ENCODE assay signal across 8 cellular contexts in the genomic region with DNA sequence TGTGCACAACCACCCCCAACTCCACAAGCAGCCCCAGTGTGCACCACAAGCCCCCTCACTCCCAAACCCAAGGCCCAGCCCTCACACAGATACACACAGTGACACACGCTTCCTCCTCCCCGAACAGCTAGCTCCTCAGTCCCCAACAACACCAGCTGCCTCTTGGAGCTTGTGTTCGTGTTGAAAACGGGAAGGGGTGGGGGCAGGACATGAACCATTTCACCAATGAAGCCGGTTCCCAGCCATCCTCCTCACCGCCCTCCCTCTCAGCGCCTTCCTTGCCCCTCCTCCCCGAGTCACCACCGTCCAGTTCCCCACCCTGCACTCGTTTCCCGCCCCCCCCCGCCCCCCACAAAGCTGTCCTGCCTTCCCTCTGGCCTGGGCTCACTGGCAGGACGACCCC. TPM values are rescaled to one million over a fixed set of nuclear protein-coding genes. Genes with fewer than 3 reads are reported as not detected.
DNase-seq lines count a peak whose midpoint lies in the region; ATAC-seq and TF ChIP-seq lines count a peak whose summit lies in the region.

No MANE protein-coding gene starts in this region.

- POLR2A ChIA-PET in RWPE1 (lab: Yijun Ruan, JAX; ENCODE audit: low non-redundant PET) = interaction anchor here (0.6 kb wide), 1 partner anchor 98 kb away, joined by 3 read pairs; a partner anchor contains a TSS

- H3K4me3 ChIP-seq in adipocyte (ENCODE audit: low read length) (peak overlapping the region; percentile 57), parathyroid adenoma (ENCODE audit: low read depth, low read length) (peak overlapping the region; percentile 69)

- H3K36me3 ChIP-seq in adipocyte (ENCODE audit: control insufficient read depth, insufficient read depth, low read length, severe bottlenecking) (no peaks in the 10 kb centered on the region), parathyroid adenoma (ENCODE audit: control insufficient read depth, insufficient read depth, low read length) (no peaks in the 10 kb centered on the region)

- peak; percentile 71 to 73 for ATAC-seq in left cardiac atrium

- H3K79me2 ChIP-seq in parathyroid adenoma = no peaks in the 10 kb centered on the region

- peaks cover 18% of the 10 kb centered on the region for H3K4me1 Mint-ChIP-seq in activated T-cell treated with anti-CD3 and anti-CD28 coated beads, Interleukin-2, amount 50 U/mL, for 24 hours (ENCODE audit: low read depth)

- H3K27ac ChIP-seq in parathyroid adenoma (no peak overlapping the region), RWPE1 (no peak overlapping the region)

- peak; percentile 44 for DNase-seq in activated T-cell treated with anti-CD3 and anti-CD28 coated beads, Interleukin-2, amount 50 U/mL, for 24 hours
- DNase-seq in activated T-cell treated with anti-CD3 and anti-CD28 coated beads for 4 hours (no peak), NCI-H2227 treated with DMSO at 0.1 percent for 48 hours (lab: John Stamatoyannopoulos, UW) (peak; percentile 57), adipocyte (ENCODE audit: low read depth) (peak; percentile 83), left cardiac atrium (peak; percentile 77), RWPE1 (ENCODE audit: low spot score) (no peak), NCI-H226 (no peak)

- no peaks in the 10 kb centered on the region for H3K9me3 Mint-ChIP-seq in activated T-cell treated with anti-CD3 and anti-CD28 coated beads, Interleukin-2, amount 50 U/mL, for 24 hours

- H3K9ac ChIP-seq in adipocyte (ENCODE audit: low read length) = peak overlapping the region; percentile 36
- H3K9ac ChIP-seq in parathyroid adenoma = no peak overlapping the region

- H3K4me1 ChIP-seq in adipocyte (ENCODE audit: control insufficient read depth, insufficient read depth, low read length) (peaks cover 7% of the 10 kb centered on the region), parathyroid adenoma (peaks cover 8% of the 10 kb centered on the region)

- no peaks in the 10 kb centered on the region for H3K9me3 ChIP-seq in adipocyte (ENCODE audit: control insufficient read depth, low read length)
- H3K9me3 ChIP-seq in parathyroid adenoma (ENCODE audit: control insufficient read depth, low read length) = no peaks in the 10 kb centered on the region

- H3K4me3 Mint-ChIP-seq in activated T-cell treated with anti-CD3 and anti-CD28 coated beads, Interleukin-2, amount 50 U/mL, for 24 hours = peak overlapping the region; percentile 36

- H3K27me3 ChIP-seq in adipocyte (replicated peaks; ENCODE audit: control insufficient read depth, insufficient read depth, low read length) (peaks cover 42% of the 10 kb centered on the region), parathyroid adenoma (ENCODE audit: control insufficient read depth, insufficient read depth, low read length) (no peaks in the 10 kb centered on the region)

- H3K27me3 Mint-ChIP-seq in activated T-cell treated with anti-CD3 and anti-CD28 coated beads, Interleukin-2, amount 50 U/mL, for 24 hours = peaks cover 47% of the 10 kb centered on the region

- H3K27ac Mint-ChIP-seq in activated T-cell treated with anti-CD3 and anti-CD28 coated beads, Interleukin-2, amount 50 U/mL, for 24 hours = peak overlapping the region; percentile 48

- peak overlapping the region; percentile 70 for H2AFZ ChIP-seq in parathyroid adenoma

- intact Hi-C loops in left cardiac atrium (cut with DNase I) = loop anchor here (10.0 kb wide), 2 partner anchors 66 to 206 kb away; a partner anchor contains a TSS

- TF ChIP-seq CTCF in parathyroid adenoma (IDR thresholded peaks at IDR 0.05) (no peak), RWPE1 (conservative IDR thresholded peaks at IDR 0.05; ENCODE audit: low read depth) (no peak)

- CTCF ChIA-PET in RWPE1 (lab: Yijun Ruan, JAX) = interaction anchor here (0.6 to 1.0 kb wide), 2 partner anchors 14 to 135 kb away, joined by 3 read pairs; no protein-coding TSS in a partner anchor

- H3K36me3 Mint-ChIP-seq in activated T-cell treated with anti-CD3 and anti-CD28 coated beads, Interleukin-2, amount 50 U/mL, for 24 hours (ENCODE audit: low read depth) = peaks cover 34% of the 10 kb centered on the region

- H3K4me2 ChIP-seq in parathyroid adenoma (ENCODE audit: low read length) = peak overlapping the region; percentile 86

RNA-seq across cellular contexts. Expression of a gene that starts 0.3 kb away (rescaled TPM):
- total RNA-seq in left cardiac atrium = 1 to 10 TPM; 5.3 to 8.4 TPM

RNA-seq across cellular contexts. Expression of a gene that starts 6.9 kb away (rescaled TPM):
- 10 to 100 TPM; 13.2 to 22.3 TPM for total RNA-seq in left cardiac atrium

RNA-seq across cellular contexts. Expression of a gene that starts 19.5 kb away (rescaled TPM):
- total RNA-seq in left cardiac atrium = 1 to 10 TPM; 2.3 to 5.8 TPM

RNA-seq across cellular contexts. Expression of a gene that starts 29.8 kb away (rescaled TPM):
- under 1 TPM in 1 of 2 donors, not detected in 1; 0.82 TPM for total RNA-seq in left cardiac atrium

RNA-seq across cellular contexts. Expression of a gene that starts 30.7 kb away (rescaled TPM):
- total RNA-seq in left cardiac atrium = 10 to 100 TPM; 63.4 to 65.4 TPM

Comparison
In these comparisons a context has a peak if more than half of its experiments do, and no peak if none do; other contexts are left out.
1. DNase-seq: peak in activated T-cell treated with anti-CD3 and anti-CD28 coated beads, Interleukin-2, amount 50 U/mL, for 24 hours (single experiment), NCI-H2227 treated with DMSO at 0.1 percent for 48 hours (single experiment), adipocyte (single experiment) and left cardiac atrium (single experiment); none in activated T-cell treated with anti-CD3 and anti-CD28 coated beads for 4 hours (single experiment), RWPE1 (single experiment) and NCI-H226 (single experiment).